Comparison of ENCODE assay signal across 16 cellular contexts in the genomic region with DNA sequence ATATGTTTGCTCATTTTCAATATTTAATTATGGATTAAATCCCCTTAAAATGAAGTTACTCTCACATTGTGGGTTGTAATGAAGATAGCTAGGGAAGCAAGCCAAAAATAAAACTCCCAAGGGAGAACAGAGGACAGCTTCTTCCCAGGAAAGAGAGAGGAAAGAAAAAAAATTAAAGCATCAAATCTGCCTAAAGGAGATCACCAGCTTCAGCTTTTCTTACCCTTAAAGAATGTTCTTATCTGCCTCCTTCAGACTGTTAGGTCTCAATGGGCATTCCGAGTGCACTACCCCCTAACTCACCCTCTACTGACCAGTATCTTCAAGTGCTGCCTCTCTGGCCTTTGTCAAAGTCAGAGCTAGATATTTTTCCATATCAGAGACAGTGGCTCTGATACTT. TPM values are rescaled to one million over a fixed set of nuclear protein-coding genes. Genes with fewer than 3 reads are reported as not detected.
A peak's percentile ranks its signal among the peaks of the same experiment; 100 is the strongest.
DNase-seq lines count a peak whose midpoint lies in the region; TF ChIP-seq lines count a peak whose summit lies in the region.
"Had no signal": no experiment of that assay in that cellular context is flagged by ENCODE, and none has a peak within 500 bp of the region (broad histone marks: within the 10 kb centered on the region; RNA-seq: fewer than 3 reads in every experiment).

No MANE protein-coding gene starts in this region.

- CTCF ChIA-PET in A673 (lab: Charles Lee), result no interaction called here

- H3K36me3 ChIP-seq in A673 (ENCODE audit: insufficient read depth, low read length, poor library complexity, severe bottlenecking), result peaks cover 7% of the 10 kb centered on the region
- H3K36me3 ChIP-seq in suprapubic skin, result peaks cover 4% of the 10 kb centered on the region
- H3K36me3 ChIP-seq in prostate gland, result no peaks in the 10 kb centered on the region

- DNase-seq in A673 (ENCODE audit: low spot score) (peak; percentile 80), NCI-H446 treated with DMSO at 0.1 percent for 48 hours (lab: John Stamatoyannopoulos, UW) (peak; percentile 26), cardiac fibroblast (ENCODE audit: low read depth in 2 of 2) (peak; percentile 43 to 52), islet precursor cell (peak; percentile 66), T-helper 9 cell (no peak), suprapubic skin (ENCODE audit: low spot score in 2 of 2) (no peak), prostate gland (ENCODE audit: low spot score) (no peak)
- no peak for DNase-seq in activated CD4-positive, CD25-positive, alpha-beta regulatory T cell treated with anti-CD3 and anti-CD28 coated beads, Interleukin-2, amount 50 U/mL, for 72 hours
- DNase-seq: activated CD4-positive, alpha-beta T cell treated with anti-CD3 and anti-CD28 coated beads, Interleukin-2, amount 10 ng/mL, durations not matched to agents 7 days and 5 days; activated T-cell treated with anti-CD3 and anti-CD28 coated beads, Interleukin-2, amount 50 U/mL, for 1 hour; Caco-2; caudate nucleus; GDM1; mucosa of descending colon; stimulated activated naive CD4-positive, alpha-beta T cell treated with Interleukin-2 at 50 U/mL for 16 hours had no signal

- TF ChIP-seq CTCF in A673 (conservative IDR thresholded peaks at IDR 0.05; ENCODE audit: low read depth, low read length) (no peak), cardiac fibroblast (IDR thresholded peaks at IDR 0.05; ENCODE audit: low read depth, low read length) (no peak), suprapubic skin (IDR thresholded peaks at IDR 0.05) (no peak), prostate gland (IDR thresholded peaks at IDR 0.05) (no peak)

- H3K4me1 ChIP-seq in A673 (ENCODE audit: insufficient read depth, low read length, poor library complexity, severe bottlenecking), result peaks cover 41% of the 10 kb centered on the region
- no peaks in the 10 kb centered on the region for H3K4me1 ChIP-seq in suprapubic skin
- no peaks in the 10 kb centered on the region for H3K4me1 ChIP-seq in prostate gland (replicated peaks)

- no peak overlapping the region for H3K4me3 ChIP-seq in A673 (ENCODE audit: low read depth, low read length, poor library complexity, severe bottlenecking)
- no peak overlapping the region for H3K4me3 ChIP-seq in cardiac fibroblast (replicated peaks in 1 of 2; ENCODE audit: low read depth in 2 of 2, low read length in 2 of 2)
- H3K4me3 ChIP-seq in suprapubic skin, result no peak overlapping the region
- no peak overlapping the region for H3K4me3 ChIP-seq in prostate gland
- H3K4me3 ChIP-seq: mucosa of descending colon, skin epidermis had no signal

- TF ChIP-seq EP300 in suprapubic skin (IDR thresholded peaks at IDR 0.05), result no peak

- H3K27me3 ChIP-seq in A673 (replicated peaks; ENCODE audit: insufficient read depth, low read depth, low read length, poor library complexity), result no peaks in the 10 kb centered on the region
- no peaks in the 10 kb centered on the region for H3K27me3 ChIP-seq in suprapubic skin
- H3K27me3 ChIP-seq in prostate gland (replicated peaks; ENCODE audit: insufficient read depth), result no peaks in the 10 kb centered on the region

- no peak overlapping the region for H3K27ac ChIP-seq in A673 (ENCODE audit: low read depth, low read length, poor library complexity, severe bottlenecking)
- no peak overlapping the region for H3K27ac ChIP-seq in suprapubic skin
- no peak overlapping the region for H3K27ac ChIP-seq in prostate gland
- H3K27ac ChIP-seq: skin epidermis had no signal

- H3K9me3 ChIP-seq in A673 (ENCODE audit: low read depth, low read length, poor library complexity, severe bottlenecking), result no peaks in the 10 kb centered on the region
- no peaks in the 10 kb centered on the region for H3K9me3 ChIP-seq in suprapubic skin
- no peaks in the 10 kb centered on the region for H3K9me3 ChIP-seq in prostate gland
- H3K9me3 ChIP-seq: Caco-2, mucosa of descending colon had no signal

- POLR2A ChIA-PET in A673 (lab: Charles Lee; ENCODE audit: low non-redundant PET), result no interaction called here

- no TSS peak for BruUV-seq in A673 (replicated peaks; lab: Mats Ljungman, UMichigan)

- no peak for TF ChIP-seq POLR2A in suprapubic skin (IDR thresholded peaks at IDR 0.05)
- TF ChIP-seq POLR2A in prostate gland (IDR thresholded peaks at IDR 0.05), result no peak

- 85% methylated on average over 1 of the region's 1 CpG for WGBS in suprapubic skin
- WGBS in prostate gland, result 76% methylated on average over 1 of the region's 1 CpG

- intact Hi-C loops in A673 (cut with micrococcal nuclease; ENCODE audit: unreplicated experiment) (no loop called here), prostate gland (cut with DNase I) (no loop called here)

RNA-seq across cellular contexts. Expression of gene XPO4, which starts 55.2 kb away (rescaled TPM):
- total RNA-seq in A673 (2021) (34.5 and 39.8 TPM in 2 replicates), suprapubic skin (10 to 100 TPM; 15.0 to 23.2 (median 17.6) TPM), prostate gland (10 to 100 TPM; 13.3 to 21.0 TPM)

Comparison
In these comparisons a context has a peak if more than half of its experiments do, and no peak if none do; other contexts are left out.
1. DNase-seq: peak in A673 (single experiment), NCI-H446 treated with DMSO at 0.1 percent for 48 hours (single experiment), cardiac fibroblast (2 of 2) and islet precursor cell (single experiment); none in activated CD4-positive, CD25-positive, alpha-beta regulatory T cell treated with anti-CD3 and anti-CD28 coated beads, Interleukin-2, amount 50 U/mL, for 72 hours (single experiment), T-helper 9 cell (single experiment), suprapubic skin (0 of 2) and prostate gland (single experiment).